In the genomic region with DNA sequence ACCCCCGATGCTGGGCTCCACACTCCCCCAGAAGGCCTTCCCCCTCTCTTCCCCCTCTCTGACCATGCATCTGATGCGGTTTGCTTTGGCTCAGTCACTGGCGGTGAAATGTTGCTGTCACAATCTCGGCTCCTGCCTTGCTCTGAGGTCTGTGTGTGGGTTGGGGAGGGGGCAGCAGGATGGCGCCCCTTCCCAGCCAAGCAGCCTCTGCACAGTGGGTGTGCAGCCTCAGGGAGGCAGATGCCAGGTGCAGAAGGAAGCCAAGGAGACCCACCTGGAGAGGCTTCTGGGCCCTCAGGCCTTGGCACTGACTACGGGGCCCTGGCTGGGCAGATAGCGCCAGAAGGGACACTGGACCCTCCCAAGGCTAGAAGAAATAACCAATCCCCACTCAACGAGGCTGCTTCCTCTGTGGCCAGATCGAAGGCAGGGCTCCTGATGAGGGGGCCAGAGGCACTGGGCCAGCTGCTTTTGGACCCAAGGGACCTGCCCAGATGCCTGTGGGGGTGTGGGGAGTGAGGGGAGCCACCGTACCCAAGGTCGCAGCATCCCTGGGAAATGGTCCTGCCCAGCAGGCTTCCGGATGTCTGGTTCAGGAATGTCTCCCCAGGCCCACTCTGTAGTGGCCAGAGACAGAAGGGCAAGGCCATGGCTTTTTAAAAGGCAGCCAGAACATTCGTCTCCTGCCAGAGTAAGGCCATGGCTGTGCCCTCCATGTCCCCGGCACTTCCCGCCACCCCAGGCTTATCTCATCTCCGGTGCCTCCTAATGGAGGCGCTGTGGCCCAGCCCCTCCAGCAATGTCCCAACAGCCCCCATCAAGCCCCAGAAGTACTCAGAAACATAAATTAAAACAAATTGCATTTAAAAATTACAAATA, we compare ENCODE assay signal across 1 cellular context.
TF ChIP-seq lines count a peak whose summit lies in the region.

No MANE protein-coding gene starts in this region.

TF ChIP-seq in HepG2, 621 proteins besides CTCF, POLR2A, EP300 and RAD21 (continued from another document):
- TF ChIP-seq, protein P1, sequence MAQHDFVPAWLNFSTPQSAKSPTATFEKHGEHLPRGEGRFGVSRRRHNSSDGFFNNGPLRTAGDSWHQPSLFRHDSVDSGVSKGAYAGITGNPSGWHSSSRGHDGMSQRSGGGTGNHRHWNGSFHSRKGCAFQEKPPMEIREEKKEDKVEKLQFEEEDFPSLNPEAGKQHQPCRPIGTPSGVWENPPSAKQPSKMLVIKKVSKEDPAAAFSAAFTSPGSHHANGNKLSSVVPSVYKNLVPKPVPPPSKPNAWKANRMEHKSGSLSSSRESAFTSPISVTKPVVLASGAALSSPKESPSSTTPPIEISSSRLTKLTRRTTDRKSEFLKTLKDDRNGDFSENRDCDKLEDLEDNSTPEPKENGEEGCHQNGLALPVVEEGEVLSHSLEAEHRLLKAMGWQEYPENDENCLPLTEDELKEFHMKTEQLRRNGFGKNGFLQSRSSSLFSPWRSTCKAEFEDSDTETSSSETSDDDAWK (CRISPR knock-in tag; IDR thresholded peaks at IDR 0.05), result no peak
- TF ChIP-seq MATR3 (CRISPR knock-in tag; IDR thresholded peaks at IDR 0.05) (no peak), ZNF562 (CRISPR knock-in tag; IDR thresholded peaks at IDR 0.05; ENCODE audit: borderline replicate concordance) (no peak), ETV5 (CRISPR knock-in tag; IDR thresholded peaks at IDR 0.05; ENCODE audit: borderline replicate concordance) (no peak; the same call in 1 of the 2 replicates), ZNF547 (CRISPR knock-in tag; IDR thresholded peaks at IDR 0.05) (no peak), RCOR2 (CRISPR knock-in tag; IDR thresholded peaks at IDR 0.05) (no peak), ATF7-NPFF (CRISPR knock-in tag; IDR thresholded peaks at IDR 0.05; ENCODE audit: low read depth) (0 out of 2 replicates have a peak, but pooled peaks have one; percentile 15), ZFX (CRISPR knock-in tag; IDR thresholded peaks at IDR 0.05; ENCODE audit: low read depth) (peak; percentile 28), ZNF232 (CRISPR knock-in tag; IDR thresholded peaks at IDR 0.05; ENCODE audit: borderline replicate concordance) (peak; percentile 55; the same call in 1 of the 2 replicates), IRF2 (CRISPR knock-in tag; IDR thresholded peaks at IDR 0.05) (peak; percentile 12; the same call in 1 of the 2 replicates), ZNF414 (CRISPR knock-in tag; IDR thresholded peaks at IDR 0.05) (peak; percentile 83; the same call in 1 of the 2 replicates), NAIF1 (CRISPR knock-in tag; IDR thresholded peaks at IDR 0.05; ENCODE audit: borderline replicate concordance) (peak; percentile 54; the same call in 1 of the 2 replicates), NFE2L1 (CRISPR knock-in tag; IDR thresholded peaks at IDR 0.05; ENCODE audit: borderline replicate concordance) (no peak), NCOA1 (CRISPR knock-in tag; IDR thresholded peaks at IDR 0.05) (peak; percentile 67; the same call in 1 of the 2 replicates), MIER2 (CRISPR knock-in tag; IDR thresholded peaks at IDR 0.05) (no peak), RFX1 (IDR thresholded peaks at IDR 0.05) (no peak), CEBPZ (IDR thresholded peaks at IDR 0.05; ENCODE audit: low read length) (no peak), ZNF737 (CRISPR knock-in tag; IDR thresholded peaks at IDR 0.05; ENCODE audit: borderline replicate concordance) (no peak), DNMT3B (CRISPR knock-in tag; conservative IDR thresholded peaks at IDR 0.05) (no peak), ZHX1 (CRISPR knock-in tag; IDR thresholded peaks at IDR 0.05; ENCODE audit: low read depth) (no peak), NR1H2 (CRISPR knock-in tag; IDR thresholded peaks at IDR 0.05; ENCODE audit: borderline replicate concordance, low read depth) (no peak), ZBTB7A (CRISPR knock-in tag; IDR thresholded peaks at IDR 0.05) (no peak), ELF1 (CRISPR knock-in tag; IDR thresholded peaks at IDR 0.05) (0 out of 2 replicates have a peak, but pooled peaks have one; percentile 9), ZNF777 (CRISPR knock-in tag; IDR thresholded peaks at IDR 0.05) (peak; percentile 38; the same call in 1 of the 2 replicates), ZNF704 (CRISPR knock-in tag; IDR thresholded peaks at IDR 0.05; ENCODE audit: borderline replicate concordance) (no peak), CBX1 (IDR thresholded peaks at IDR 0.05; ENCODE audit: low read depth) (no peak), GATA4 (IDR thresholded peaks at IDR 0.05; ENCODE audit: borderline replicate concordance, low read depth) (no peak), ZNF329 (CRISPR knock-in tag; IDR thresholded peaks at IDR 0.05; ENCODE audit: low read depth) (no peak), SNAPC5 (CRISPR knock-in tag; IDR thresholded peaks at IDR 0.05; ENCODE audit: borderline replicate concordance) (no peak), EED (CRISPR knock-in tag; IDR thresholded peaks at IDR 0.05) (no peak), MEIS1 (CRISPR knock-in tag; IDR thresholded peaks at IDR 0.05; ENCODE audit: borderline replicate concordance) (no peak), RAD51 (IDR thresholded peaks at IDR 0.05; ENCODE audit: borderline replicate concordance) (no peak), NFATC3 (CRISPR knock-in tag; IDR thresholded peaks at IDR 0.05) (no peak)
- TF ChIP-seq, protein P2, sequence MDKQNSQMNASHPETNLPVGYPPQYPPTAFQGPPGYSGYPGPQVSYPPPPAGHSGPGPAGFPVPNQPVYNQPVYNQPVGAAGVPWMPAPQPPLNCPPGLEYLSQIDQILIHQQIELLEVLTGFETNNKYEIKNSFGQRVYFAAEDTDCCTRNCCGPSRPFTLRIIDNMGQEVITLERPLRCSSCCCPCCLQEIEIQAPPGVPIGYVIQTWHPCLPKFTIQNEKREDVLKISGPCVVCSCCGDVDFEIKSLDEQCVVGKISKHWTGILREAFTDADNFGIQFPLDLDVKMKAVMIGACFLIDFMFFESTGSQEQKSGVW (CRISPR knock-in tag; IDR thresholded peaks at IDR 0.05; ENCODE audit: borderline replicate concordance), result no peak
- TF ChIP-seq, protein P3, sequence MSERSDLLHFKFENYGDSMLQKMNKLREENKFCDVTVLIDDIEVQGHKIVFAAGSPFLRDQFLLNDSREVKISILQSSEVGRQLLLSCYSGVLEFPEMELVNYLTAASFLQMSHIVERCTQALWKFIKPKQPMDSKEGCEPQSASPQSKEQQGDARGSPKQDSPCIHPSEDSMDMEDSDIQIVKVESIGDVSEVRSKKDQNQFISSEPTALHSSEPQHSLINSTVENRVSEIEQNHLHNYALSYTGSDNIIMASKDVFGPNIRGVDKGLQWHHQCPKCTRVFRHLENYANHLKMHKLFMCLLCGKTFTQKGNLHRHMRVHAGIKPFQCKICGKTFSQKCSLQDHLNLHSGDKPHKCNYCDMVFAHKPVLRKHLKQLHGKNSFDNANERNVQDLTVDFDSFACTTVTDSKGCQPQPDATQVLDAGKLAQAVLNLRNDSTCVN (CRISPR knock-in tag; IDR thresholded peaks at IDR 0.05; ENCODE audit: borderline replicate concordance), result no peak
- TF ChIP-seq, protein P4, sequence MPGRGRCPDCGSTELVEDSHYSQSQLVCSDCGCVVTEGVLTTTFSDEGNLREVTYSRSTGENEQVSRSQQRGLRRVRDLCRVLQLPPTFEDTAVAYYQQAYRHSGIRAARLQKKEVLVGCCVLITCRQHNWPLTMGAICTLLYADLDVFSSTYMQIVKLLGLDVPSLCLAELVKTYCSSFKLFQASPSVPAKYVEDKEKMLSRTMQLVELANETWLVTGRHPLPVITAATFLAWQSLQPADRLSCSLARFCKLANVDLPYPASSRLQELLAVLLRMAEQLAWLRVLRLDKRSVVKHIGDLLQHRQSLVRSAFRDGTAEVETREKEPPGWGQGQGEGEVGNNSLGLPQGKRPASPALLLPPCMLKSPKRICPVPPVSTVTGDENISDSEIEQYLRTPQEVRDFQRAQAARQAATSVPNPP (CRISPR knock-in tag; IDR thresholded peaks at IDR 0.05), result 0 out of 2 replicates have a peak, but pooled peaks have one; percentile 24
- TF ChIP-seq, protein P5, sequence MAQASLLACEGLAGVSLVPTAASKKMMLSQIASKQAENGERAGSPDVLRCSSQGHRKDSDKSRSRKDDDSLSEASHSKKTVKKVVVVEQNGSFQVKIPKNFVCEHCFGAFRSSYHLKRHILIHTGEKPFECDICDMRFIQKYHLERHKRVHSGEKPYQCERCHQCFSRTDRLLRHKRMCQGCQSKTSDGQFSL (CRISPR knock-in tag; IDR thresholded peaks at IDR 0.05), result peak; percentile 70
- TF ChIP-seq, protein P6, sequence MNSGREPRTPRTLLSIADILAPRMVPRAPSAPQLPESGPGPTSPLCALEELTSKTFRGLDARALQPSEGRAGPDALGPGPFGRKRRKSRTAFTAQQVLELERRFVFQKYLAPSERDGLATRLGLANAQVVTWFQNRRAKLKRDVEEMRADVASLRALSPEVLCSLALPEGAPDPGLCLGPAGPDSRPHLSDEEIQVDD (CRISPR knock-in tag; IDR thresholded peaks at IDR 0.05; ENCODE audit: borderline replicate concordance), result no peak
- TF ChIP-seq, protein P7, sequence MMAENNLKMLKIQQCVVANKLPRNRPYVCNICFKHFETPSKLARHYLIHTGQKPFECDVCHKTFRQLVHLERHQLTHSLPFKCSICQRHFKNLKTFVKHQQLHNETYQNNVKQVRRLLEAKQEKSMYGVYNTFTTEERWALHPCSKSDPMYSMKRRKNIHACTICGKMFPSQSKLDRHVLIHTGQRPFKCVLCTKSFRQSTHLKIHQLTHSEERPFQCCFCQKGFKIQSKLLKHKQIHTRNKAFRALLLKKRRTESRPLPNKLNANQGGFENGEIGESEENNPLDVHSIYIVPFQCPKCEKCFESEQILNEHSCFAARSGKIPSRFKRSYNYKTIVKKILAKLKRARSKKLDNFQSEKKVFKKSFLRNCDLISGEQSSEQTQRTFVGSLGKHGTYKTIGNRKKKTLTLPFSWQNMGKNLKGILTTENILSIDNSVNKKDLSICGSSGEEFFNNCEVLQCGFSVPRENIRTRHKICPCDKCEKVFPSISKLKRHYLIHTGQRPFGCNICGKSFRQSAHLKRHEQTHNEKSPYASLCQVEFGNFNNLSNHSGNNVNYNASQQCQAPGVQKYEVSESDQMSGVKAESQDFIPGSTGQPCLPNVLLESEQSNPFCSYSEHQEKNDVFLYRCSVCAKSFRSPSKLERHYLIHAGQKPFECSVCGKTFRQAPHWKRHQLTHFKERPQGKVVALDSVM (CRISPR knock-in tag; IDR thresholded peaks at IDR 0.05), result 0 out of 2 replicates have a peak, but pooled peaks have one; percentile 37
